ENCODE assay signal across 8 cellular contexts in the genomic region with DNA sequence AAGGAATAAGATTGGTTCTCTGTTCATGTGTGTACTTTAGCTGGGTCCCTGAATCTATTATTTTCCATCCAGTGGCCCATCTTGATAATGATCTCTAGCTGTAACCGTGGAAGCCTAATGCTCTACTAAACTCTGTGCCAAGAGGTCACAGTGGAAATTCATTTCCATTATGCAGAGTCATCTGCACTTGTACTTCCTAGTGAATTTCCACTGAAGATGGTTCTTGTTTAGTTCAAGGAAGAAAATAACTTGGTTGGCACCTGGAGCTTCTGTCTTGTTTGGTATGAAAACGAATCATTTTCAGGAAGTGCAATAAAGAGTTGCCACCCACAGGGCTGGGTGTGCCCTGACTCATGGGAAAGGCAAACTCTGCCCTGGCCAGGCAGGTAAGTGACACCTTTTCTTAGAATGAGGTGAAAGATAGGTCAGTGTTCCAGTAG. TPM values are rescaled to one million over a fixed set of nuclear protein-coding genes. Genes with fewer than 3 reads are reported as not detected.
A peak's percentile ranks its signal among the peaks of the same experiment; 100 is the strongest.
DNase-seq lines count a peak whose midpoint lies in the region; ATAC-seq, FAIRE-seq and TF ChIP-seq lines count a peak whose summit lies in the region.

No MANE protein-coding gene starts in this region.

- intact Hi-C loops in adrenal gland (cut with DNase I) (no loop called here), mucosa of descending colon (cut with DNase I, micrococcal nuclease) (no loop called here)

- DNase-seq in LNCaP clone FGC (ENCODE audit: low read depth) (peak; percentile 93), adrenal gland (peak in 2 of 7 donors; percentile 25 to 44), mucosa of descending colon (peak; percentile 75 to 87 (median 77)), SKM-1 treated with dmso at 0.1 percent for 144 hours (lab: John Stamatoyannopoulos, UW; ENCODE audit: unreplicated experiment) (no peak), NCI-H2107 treated with DMSO at 0.1 percent for 48 hours (lab: John Stamatoyannopoulos, UW; ENCODE audit: unreplicated experiment) (no peak), frontal cortex (ENCODE audit: low spot score in 2 of 2) (no peak)

- H3K4me1 ChIP-seq in adrenal gland (replicated peaks in 1 of 2) (peaks cover 15 to 34% of the 10 kb centered on the region in 2 donors), mucosa of descending colon (ENCODE audit: low read depth) (peaks cover 78% of the 10 kb centered on the region)

- peak in 1 of 2 donors; percentile 11 for TF ChIP-seq POLR2A in adrenal gland (IDR thresholded peaks at IDR 0.05)

- H3K27ac ChIP-seq in C4-2B (peak overlapping the region; percentile 81), adrenal gland (peak overlapping the region in 4 of 5 donors; percentile 35 to 71 (median 48))

- H3K4me3 ChIP-seq in LNCaP clone FGC (ENCODE audit: low read depth, low read length) (no peak overlapping the region), adrenal gland (no peak overlapping the region), mucosa of descending colon (no peak overlapping the region)

- 20 to 27% (median 23%) methylated on average over 2 of the region's 2 CpGs for WGBS in adrenal gland, 4 donors

- H3K9me3 ChIP-seq in adrenal gland (replicated peaks in 1 of 3) (no peaks in the 10 kb centered on the region), mucosa of descending colon (no peaks in the 10 kb centered on the region)

- TF ChIP-seq CTCF in C4-2B (conservative IDR thresholded peaks at IDR 0.05) (no peak), LNCaP clone FGC (IDR thresholded peaks at IDR 0.05; ENCODE audit: control insufficient read depth, extremely low read depth, insufficient read depth) (no peak), adrenal gland (IDR thresholded peaks at IDR 0.05) (no peak), mucosa of descending colon (IDR thresholded peaks at IDR 0.05) (no peak)

- FAIRE-seq in frontal cortex (lab: Jason Lieb, UNC), result no peak

- ATAC-seq in mucosa of descending colon, result peak; percentile 90
- no peak for ATAC-seq in HG03432 (IDR thresholded peaks at IDR 0.05; ENCODE audit: unreplicated experiment)

- no peaks in the 10 kb centered on the region for H3K27me3 ChIP-seq in adrenal gland

- H3K36me3 ChIP-seq in adrenal gland (replicated peaks in 1 of 2) (no peaks in the 10 kb centered on the region), mucosa of descending colon (ENCODE audit: low read depth) (no peaks in the 10 kb centered on the region)

RNA-seq across cellular contexts. Expression of a gene that starts 10.3 kb away (rescaled TPM):
- total RNA-seq in adrenal gland (100 to 1,000 TPM in 6 of 8 donors, 10 to 100 TPM in 2; 84.1 to 170 (median 132) TPM), mucosa of descending colon (100 to 1,000 TPM; 262 to 816 (median 325) TPM), frontal cortex (6.5 TPM)
- polyA plus RNA-seq in adrenal gland, result 10 to 100 TPM in 2 of 3 donors, 1 to 10 TPM in 1; 7.0 to 22.9 (median 12.1) TPM

Comparison
In these comparisons a context has a peak if more than half of its experiments do, and no peak if none do; other contexts are left out.
1. DNase-seq: peak in LNCaP clone FGC (single experiment) and mucosa of descending colon (3 of 3); none in SKM-1 treated with dmso at 0.1 percent for 144 hours (single experiment), NCI-H2107 treated with DMSO at 0.1 percent for 48 hours (single experiment) and frontal cortex (0 of 2).
2. RNA of a gene that starts 10.3 kb away (total RNA-seq): 262 to 816 TPM in mucosa of descending colon and 84.1 to 170 TPM in adrenal gland; 6.5 TPM in frontal cortex (single experiment); every median in the first group is over 10 times any median in the second.